9 cellular contexts compared by ENCODE assay signal in the genomic region with DNA sequence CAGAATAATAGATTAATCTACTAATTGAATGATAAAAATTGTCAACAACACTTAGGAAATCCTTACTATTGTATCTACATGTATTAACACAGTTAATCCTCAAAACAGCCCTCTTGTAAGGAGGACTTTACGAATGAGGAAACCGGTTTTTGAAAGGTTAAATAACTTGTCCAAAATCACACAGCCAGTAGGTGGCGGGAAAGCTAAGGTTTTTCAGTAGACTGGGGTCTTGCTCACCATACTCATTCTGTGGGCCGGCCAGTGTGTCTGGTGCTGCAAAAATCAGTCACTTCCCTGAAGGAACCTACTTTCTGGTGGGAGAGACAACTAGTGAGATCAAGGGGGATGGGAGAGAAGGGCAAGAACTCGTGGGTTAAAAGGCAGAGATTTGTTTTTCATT. TPM values are rescaled to one million over a fixed set of nuclear protein-coding genes. Genes with fewer than 3 reads are reported as not detected.
DNase-seq lines count a peak whose midpoint lies in the region; ATAC-seq lines count a peak whose summit lies in the region.
"Had no signal": no experiment of that assay in that cellular context is flagged by ENCODE, and none has a peak within 500 bp of the region (broad histone marks: within the 10 kb centered on the region; RNA-seq: fewer than 3 reads in every experiment).

No MANE protein-coding gene starts in this region.

- 36% methylated on average over 4 of the region's 5 CpGs for WGBS in mesenchymal stem cell

- H2BK15ac ChIP-seq in mesenchymal stem cell (ENCODE audit: low read depth, poor library complexity, severe bottlenecking): no peak overlapping the region

- H2BK120ac ChIP-seq in mesenchymal stem cell (ENCODE audit: low read depth, low read length): no peak overlapping the region

- no peak overlapping the region for H3K14ac ChIP-seq in mesenchymal stem cell (ENCODE audit: low read length in 2 of 2)

- no peak overlapping the region for H3K4ac ChIP-seq in mesenchymal stem cell (ENCODE audit: low read depth in 1 of 2, low read length in 2 of 2)

- H3K9ac ChIP-seq in mesenchymal stem cell (ENCODE audit: low read length): no peak overlapping the region
- H3K9ac ChIP-seq: BLaER1 treated with 17β-estradiol and CSF1 and Interleukin-3, amounts not matched to agents 10 nM and 100 nM had no signal

- no peak overlapping the region for H2AFZ ChIP-seq in mesenchymal stem cell (ENCODE audit: low read depth, low read length)

- H3K79me1 ChIP-seq in mesenchymal stem cell (replicated peaks; ENCODE audit: low read length, poor library complexity, severe bottlenecking): peaks cover 20% of the 10 kb centered on the region

- H2BK12ac ChIP-seq in mesenchymal stem cell (ENCODE audit: low read length in 2 of 2): no peak overlapping the region

- H3K36me3 ChIP-seq in mesenchymal stem cell (ENCODE audit: control insufficient read depth in 1 of 2, insufficient read depth in 2 of 2, low read depth in 1 of 2, low read length in 2 of 2): peaks cover 6 to 13% of the 10 kb centered on the region in 2 experiments

- DNase-seq in NCI-H1105 treated with DMSO at 0.1 percent for 48 hours (lab: John Stamatoyannopoulos, UW): peak; percentile 38
- no peak for DNase-seq in NCI-H1105 (lab: John Stamatoyannopoulos, UW)
- DNase-seq in Kasumi-1 (lab: John Stamatoyannopoulos, UW): peak; percentile 72 to 78
- peak; percentile 53 for DNase-seq in amniotic stem cell (lab: John Stamatoyannopoulos, UW)
- peak; percentile 49 for DNase-seq in mesenchymal stem cell
- no peak for DNase-seq in foreskin melanocyte

- ATAC-seq in GM21528 (IDR thresholded peaks at IDR 0.05; ENCODE audit: low FRiP score, unreplicated experiment) (no peak), HG02840 (IDR thresholded peaks at IDR 0.05; ENCODE audit: low FRiP score, unreplicated experiment) (no peak)

- no peak overlapping the region for H3K4me2 ChIP-seq in mesenchymal stem cell (ENCODE audit: low read length, poor library complexity, severe bottlenecking)

- H3K27me3 ChIP-seq in mesenchymal stem cell (ENCODE audit: control insufficient read depth in 1 of 2, insufficient read depth in 1 of 2, low read length in 2 of 2): no peaks in the 10 kb centered on the region
- H3K27me3 ChIP-seq: BLaER1 treated with 17β-estradiol and CSF1 and Interleukin-3, amounts not matched to agents 10 nM and 100 nM had no signal

- peaks cover 8% of the 10 kb centered on the region for H3K4me1 ChIP-seq in mesenchymal stem cell (ENCODE audit: control insufficient read depth, insufficient read depth, low read depth, low read length)

- H3K18ac ChIP-seq in mesenchymal stem cell (ENCODE audit: low read depth in 1 of 2, low read length in 2 of 2): no peak overlapping the region

- no peak overlapping the region for H3K4me3 ChIP-seq in mesenchymal stem cell (ENCODE audit: insufficient read depth in 1 of 2, low read depth in 1 of 2, low read length in 2 of 2)
- H3K4me3 ChIP-seq: BLaER1 treated with 17β-estradiol and CSF1 and Interleukin-3, amounts not matched to agents 10 nM and 100 nM had no signal

- no peaks in the 10 kb centered on the region for H3K9me3 ChIP-seq in mesenchymal stem cell (ENCODE audit: control insufficient read depth, low read length)
- H3K9me3 ChIP-seq: BLaER1 treated with 17β-estradiol and CSF1 and Interleukin-3, amounts not matched to agents 10 nM and 100 nM had no signal

- H4K8ac ChIP-seq in mesenchymal stem cell (ENCODE audit: low read length): no peak overlapping the region

- H3K27ac ChIP-seq in mesenchymal stem cell (ENCODE audit: low read length, poor library complexity, severe bottlenecking): no peak overlapping the region
- H3K27ac ChIP-seq: BLaER1 treated with 17β-estradiol and CSF1 and Interleukin-3, amounts not matched to agents 10 nM and 100 nM had no signal

- no peak overlapping the region for H3K23ac ChIP-seq in mesenchymal stem cell (ENCODE audit: low read length in 2 of 2)

- no peak overlapping the region for H4K91ac ChIP-seq in mesenchymal stem cell (ENCODE audit: low read length)

- no peak overlapping the region for H2AK5ac ChIP-seq in mesenchymal stem cell (ENCODE audit: low read length, severe bottlenecking)

- no peak overlapping the region for H2BK5ac ChIP-seq in mesenchymal stem cell (ENCODE audit: low read depth, low read length, poor library complexity, severe bottlenecking)

RNA-seq across cellular contexts. Expression of gene DCPS, which starts 3.8 kb away (rescaled TPM):
- polyA plus RNA-seq in mesenchymal stem cell (2013, experiment 1 of 2): 13.0 TPM
- polyA plus RNA-seq in mesenchymal stem cell (2013, experiment 2 of 2): 12.5 TPM

RNA-seq across cellular contexts. Expression of gene TIRAP, which starts 24.8 kb away (rescaled TPM):
- polyA plus RNA-seq in mesenchymal stem cell (2013, experiment 1 of 2): 8.4 TPM
- polyA plus RNA-seq in mesenchymal stem cell (2013, experiment 2 of 2): 7.2 TPM

RNA-seq across cellular contexts. Expression of gene FOXRED1, which starts 38.8 kb away (rescaled TPM):
- 8.0 TPM for polyA plus RNA-seq in mesenchymal stem cell (2013, experiment 1 of 2)
- 7.7 TPM for polyA plus RNA-seq in mesenchymal stem cell (2013, experiment 2 of 2)

RNA-seq across cellular contexts. Expression of gene SRPRA, which starts 39.0 kb away (rescaled TPM):
- polyA plus RNA-seq in mesenchymal stem cell (2013, experiment 1 of 2): 68.9 TPM
- 68.3 TPM for polyA plus RNA-seq in mesenchymal stem cell (2013, experiment 2 of 2)

RNA-seq across cellular contexts. Expression of gene ST3GAL4, which starts 47.8 kb away (rescaled TPM):
- 11.1 TPM for polyA plus RNA-seq in mesenchymal stem cell (2013, experiment 1 of 2)
- polyA plus RNA-seq in mesenchymal stem cell (2013, experiment 2 of 2): 11.5 TPM

Comparison
In these comparisons a context has a peak if more than half of its experiments do, and no peak if none do; other contexts are left out.
1. DNase-seq: peak in NCI-H1105 treated with DMSO at 0.1 percent for 48 hours (single experiment), Kasumi-1 (2 of 2), amniotic stem cell (single experiment) and mesenchymal stem cell (single experiment); none in NCI-H1105 (single experiment) and foreskin melanocyte (single experiment).